1 cellular context compared by ENCODE assay signal in the genomic region with DNA sequence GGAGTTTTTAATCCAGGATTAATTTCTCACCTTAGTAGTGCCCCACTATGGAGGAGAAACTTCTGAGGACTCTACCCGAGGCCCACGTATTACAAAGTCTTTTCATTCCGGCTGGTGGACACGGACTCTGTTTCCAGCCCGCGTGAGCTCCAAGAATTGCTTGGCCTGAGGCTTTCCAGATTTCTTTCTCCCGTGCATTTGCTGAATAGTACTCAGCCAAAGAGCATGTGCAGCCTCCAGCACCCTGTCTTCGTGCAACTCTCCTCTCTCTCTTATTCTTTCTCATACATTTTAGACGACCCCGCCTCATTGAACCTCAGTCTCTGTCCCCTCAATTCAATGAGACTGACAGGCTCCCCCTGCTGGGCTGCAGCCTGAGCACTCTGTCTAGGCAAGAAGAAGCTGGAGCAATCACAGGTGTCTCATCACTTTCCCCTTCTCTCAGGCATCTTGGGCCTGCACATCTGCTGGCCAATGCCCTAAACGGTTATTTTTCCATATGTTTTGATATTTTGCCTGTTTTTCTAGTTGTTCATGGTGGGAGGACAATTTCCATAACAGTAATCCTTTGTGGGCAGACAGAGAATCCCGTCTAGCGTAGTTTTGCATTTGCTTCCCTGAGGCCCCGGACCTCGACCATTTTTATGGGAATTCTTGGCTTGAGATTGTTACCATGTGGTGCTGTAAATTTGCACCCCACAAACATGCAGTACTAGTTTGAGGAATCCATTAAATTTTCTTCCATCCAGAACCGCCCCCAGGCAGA.
TF ChIP-seq lines count a peak whose summit lies in the region.

No MANE protein-coding gene starts in this region.

TF ChIP-seq in GM12878, 131 proteins besides CTCF, POLR2A, EP300 and RAD21 (continued from another document):
- TF ChIP-seq ZBED1 (IDR thresholded peaks at IDR 0.05; ENCODE audit: borderline replicate concordance) (no peak), SMAD1 (IDR thresholded peaks at IDR 0.05; ENCODE audit: low read depth, partially characterized antibody) (no peak), PBX3 (IDR thresholded peaks at IDR 0.05; ENCODE audit: insufficient replicate concordance, low read depth, low read length) (no peak)
